Comparison of ENCODE assay signal across 8 cellular contexts in the genomic region with DNA sequence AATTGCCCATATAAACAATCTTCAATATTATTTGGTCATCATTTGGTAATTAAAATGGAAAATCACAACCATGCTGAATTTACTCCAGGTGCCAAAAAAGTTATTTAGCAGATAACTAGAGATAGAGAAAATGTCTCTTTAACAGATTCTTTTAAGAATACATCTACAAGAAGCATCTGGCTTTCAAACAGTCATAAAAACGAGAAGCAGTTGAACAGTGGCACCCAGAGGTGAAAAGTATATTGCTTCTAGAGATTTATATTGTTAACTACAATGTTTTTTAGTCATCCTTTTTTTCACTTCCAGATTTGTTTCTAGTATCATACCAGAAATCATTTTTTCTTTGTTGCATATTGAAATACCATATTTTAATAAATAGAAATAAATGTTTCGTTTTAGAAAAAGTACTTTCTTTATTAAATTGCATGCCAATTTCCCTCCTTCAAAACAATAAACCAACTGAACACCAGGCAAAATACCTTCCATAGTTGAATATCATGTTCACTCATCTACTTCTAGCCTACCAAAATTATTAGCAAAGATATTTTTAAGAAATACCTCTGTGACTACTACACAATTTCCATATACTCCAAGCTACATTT.
DNase-seq lines count a peak whose midpoint lies in the region; ATAC-seq and TF ChIP-seq lines count a peak whose summit lies in the region.

No MANE protein-coding gene starts in this region.

- no peak overlapping the region for H3K27ac ChIP-seq in A673 (ENCODE audit: low read depth, low read length, poor library complexity, severe bottlenecking)

- no peaks in the 10 kb centered on the region for H3K27me3 ChIP-seq in A673 (replicated peaks; ENCODE audit: insufficient read depth, low read depth, low read length, poor library complexity)

- H3K4me3 ChIP-seq in A673 (ENCODE audit: low read depth, low read length, poor library complexity, severe bottlenecking) = no peak overlapping the region

- H3K9me3 ChIP-seq in A673 (ENCODE audit: low read depth, low read length, poor library complexity, severe bottlenecking) = no peaks in the 10 kb centered on the region

- peaks cover 40% of the 10 kb centered on the region for H3K4me1 ChIP-seq in A673 (ENCODE audit: insufficient read depth, low read length, poor library complexity, severe bottlenecking)

- CTCF ChIA-PET in A673 (lab: Charles Lee) = interaction anchor here (0.6 to 2.1 kb wide), 8 partner anchors 168 to 1792 kb away, joined by 3 to 14 read pairs (median 4); no protein-coding TSS in a partner anchor
- CTCF ChIA-PET in WTC11 (lab: Charles Lee) = interaction anchor here (0.7 to 4.1 kb wide), 25 partner anchors 10 to 1020 kb away, joined by 3 to 44 read pairs (median 11); no protein-coding TSS in a partner anchor

- POLR2A ChIA-PET in A673 (lab: Charles Lee; ENCODE audit: low non-redundant PET) = interaction anchor here (0.7 kb wide), 1 partner anchor 510 kb away, joined by 4 read pairs; no protein-coding TSS in a partner anchor
- POLR2A ChIA-PET in WTC11 (lab: Charles Lee) = no interaction called here

- H3K36me3 ChIP-seq in A673 (ENCODE audit: insufficient read depth, low read length, poor library complexity, severe bottlenecking) = no peaks in the 10 kb centered on the region

- H3K27me3 Mint-ChIP-seq in WTC11 (ENCODE audit: low read depth) = peaks cover 9% of the 10 kb centered on the region; the same call in 1 of the 2 replicates
- peaks cover 7% of the 10 kb centered on the region for H3K27me3 Mint-ChIP-seq in stimulated activated memory B cell treated with anti-CD40 and anti-IgM and Interleukin-4, amounts not matched to agents 10 μg/mL and 1 μg/mL and 100 μg/mL, for 72 hours

- DNase-seq in A673 (ENCODE audit: low spot score) (peak; percentile 88), GM03348 (ENCODE audit: low spot score) (peak; percentile 64), NCI-H2107 treated with DMSO at 0.1 percent for 48 hours (lab: John Stamatoyannopoulos, UW; ENCODE audit: unreplicated experiment) (peak; percentile 85), WTC11 (ENCODE audit: low spot score) (no peak), left ventricle myocardium superior (no peak)
- DNase-seq in activated T-cell treated with anti-CD3 and anti-CD28 coated beads, Interleukin-2, amount 50 U/mL, for 48 hours = no peak

- H3K9me3 Mint-ChIP-seq in WTC11 = no peaks in the 10 kb centered on the region
- no peaks in the 10 kb centered on the region for H3K9me3 Mint-ChIP-seq in stimulated activated memory B cell treated with anti-CD40 and anti-IgM and Interleukin-4, amounts not matched to agents 10 μg/mL and 1 μg/mL and 100 μg/mL, for 72 hours

- intact Hi-C loops in A673 (cut with micrococcal nuclease; ENCODE audit: unreplicated experiment) (loop anchor here (1.0 to 10.0 kb wide), 4 partner anchors 490 to 1016 kb away; no protein-coding TSS in a partner anchor), left ventricle myocardium superior (cut with micrococcal nuclease) (no loop called here)

- ATAC-seq in HG02884 (IDR thresholded peaks at IDR 0.05; ENCODE audit: unreplicated experiment) (peak; percentile 59), WTC11 (no peak), left ventricle myocardium superior (peak; percentile 35)
- peak; percentile 52 for ATAC-seq in stimulated activated memory B cell treated with anti-CD40 and anti-IgM and Interleukin-4, amounts not matched to agents 10 μg/mL and 1 μg/mL and 100 μg/mL, for 72 hours

- H3K4me3 Mint-ChIP-seq in WTC11 = peak overlapping the region; percentile 79
- no peak overlapping the region for H3K4me3 Mint-ChIP-seq in stimulated activated memory B cell treated with anti-CD40 and anti-IgM and Interleukin-4, amounts not matched to agents 10 μg/mL and 1 μg/mL and 100 μg/mL, for 72 hours

- no peak overlapping the region for H3K27ac Mint-ChIP-seq in WTC11
- no peak overlapping the region for H3K27ac Mint-ChIP-seq in stimulated activated memory B cell treated with anti-CD40 and anti-IgM and Interleukin-4, amounts not matched to agents 10 μg/mL and 1 μg/mL and 100 μg/mL, for 72 hours

- BruUV-seq in A673 (replicated peaks; lab: Mats Ljungman, UMichigan) = no TSS peak

- no peaks in the 10 kb centered on the region for H3K36me3 Mint-ChIP-seq in WTC11
- no peaks in the 10 kb centered on the region for H3K36me3 Mint-ChIP-seq in stimulated activated memory B cell treated with anti-CD40 and anti-IgM and Interleukin-4, amounts not matched to agents 10 μg/mL and 1 μg/mL and 100 μg/mL, for 72 hours

- peak; percentile 75 for TF ChIP-seq CTCF in A673 (conservative IDR thresholded peaks at IDR 0.05; ENCODE audit: low read depth, low read length)
- TF ChIP-seq CTCF in WTC11 (IDR thresholded peaks at IDR 0.05) = no peak

- peaks cover 31% of the 10 kb centered on the region for H3K4me1 Mint-ChIP-seq in WTC11
- H3K4me1 Mint-ChIP-seq in stimulated activated memory B cell treated with anti-CD40 and anti-IgM and Interleukin-4, amounts not matched to agents 10 μg/mL and 1 μg/mL and 100 μg/mL, for 72 hours = peaks cover 6% of the 10 kb centered on the region

TF ChIP-seq in WTC11, 78 proteins besides CTCF, POLR2A, EP300 and RAD21:
- TF ChIP-seq ZNF396 (CRISPR knock-in tag; IDR thresholded peaks at IDR 0.05; ENCODE audit: borderline replicate concordance) (no peak), MXD4 (CRISPR knock-in tag; IDR thresholded peaks at IDR 0.05; ENCODE audit: borderline replicate concordance) (no peak), EMX1 (CRISPR knock-in tag; IDR thresholded peaks at IDR 0.05) (no peak), PRRX2 (CRISPR knock-in tag; IDR thresholded peaks at IDR 0.05) (no peak), KAT7 (CRISPR knock-in tag; IDR thresholded peaks at IDR 0.05; ENCODE audit: borderline replicate concordance) (no peak), OVOL2 (CRISPR knock-in tag; IDR thresholded peaks at IDR 0.05; ENCODE audit: borderline replicate concordance) (no peak), RELA (CRISPR knock-in tag; IDR thresholded peaks at IDR 0.05; ENCODE audit: borderline replicate concordance) (no peak)
- TF ChIP-seq, protein P1, sequence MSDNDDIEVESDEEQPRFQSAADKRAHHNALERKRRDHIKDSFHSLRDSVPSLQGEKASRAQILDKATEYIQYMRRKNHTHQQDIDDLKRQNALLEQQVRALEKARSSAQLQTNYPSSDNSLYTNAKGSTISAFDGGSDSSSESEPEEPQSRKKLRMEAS (CRISPR knock-in tag; IDR thresholded peaks at IDR 0.05) = no peak
- TF ChIP-seq, protein P2, sequence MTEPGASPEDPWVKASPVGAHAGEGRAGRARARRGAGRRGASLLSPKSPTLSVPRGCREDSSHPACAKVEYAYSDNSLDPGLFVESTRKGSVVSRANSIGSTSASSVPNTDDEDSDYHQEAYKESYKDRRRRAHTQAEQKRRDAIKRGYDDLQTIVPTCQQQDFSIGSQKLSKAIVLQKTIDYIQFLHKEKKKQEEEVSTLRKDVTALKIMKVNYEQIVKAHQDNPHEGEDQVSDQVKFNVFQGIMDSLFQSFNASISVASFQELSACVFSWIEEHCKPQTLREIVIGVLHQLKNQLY (CRISPR knock-in tag; IDR thresholded peaks at IDR 0.05) = no peak
- TF ChIP-seq, protein P3, sequence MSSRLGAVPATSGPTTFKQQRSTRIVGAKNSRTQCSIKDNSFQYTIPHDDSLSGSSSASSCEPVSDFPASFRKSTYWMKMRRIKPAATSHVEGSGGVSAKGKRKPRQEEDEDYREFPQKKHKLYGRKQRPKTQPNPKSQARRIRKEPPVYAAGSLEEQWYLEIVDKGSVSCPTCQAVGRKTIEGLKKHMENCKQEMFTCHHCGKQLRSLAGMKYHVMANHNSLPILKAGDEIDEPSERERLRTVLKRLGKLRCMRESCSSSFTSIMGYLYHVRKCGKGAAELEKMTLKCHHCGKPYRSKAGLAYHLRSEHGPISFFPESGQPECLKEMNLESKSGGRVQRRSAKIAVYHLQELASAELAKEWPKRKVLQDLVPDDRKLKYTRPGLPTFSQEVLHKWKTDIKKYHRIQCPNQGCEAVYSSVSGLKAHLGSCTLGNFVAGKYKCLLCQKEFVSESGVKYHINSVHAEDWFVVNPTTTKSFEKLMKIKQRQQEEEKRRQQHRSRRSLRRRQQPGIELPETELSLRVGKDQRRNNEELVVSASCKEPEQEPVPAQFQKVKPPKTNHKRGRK (CRISPR knock-in tag; IDR thresholded peaks at IDR 0.05; ENCODE audit: borderline replicate concordance) = no peak
- TF ChIP-seq, protein P4, sequence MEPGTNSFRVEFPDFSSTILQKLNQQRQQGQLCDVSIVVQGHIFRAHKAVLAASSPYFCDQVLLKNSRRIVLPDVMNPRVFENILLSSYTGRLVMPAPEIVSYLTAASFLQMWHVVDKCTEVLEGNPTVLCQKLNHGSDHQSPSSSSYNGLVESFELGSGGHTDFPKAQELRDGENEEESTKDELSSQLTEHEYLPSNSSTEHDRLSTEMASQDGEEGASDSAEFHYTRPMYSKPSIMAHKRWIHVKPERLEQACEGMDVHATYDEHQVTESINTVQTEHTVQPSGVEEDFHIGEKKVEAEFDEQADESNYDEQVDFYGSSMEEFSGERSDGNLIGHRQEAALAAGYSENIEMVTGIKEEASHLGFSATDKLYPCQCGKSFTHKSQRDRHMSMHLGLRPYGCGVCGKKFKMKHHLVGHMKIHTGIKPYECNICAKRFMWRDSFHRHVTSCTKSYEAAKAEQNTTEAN (CRISPR knock-in tag; IDR thresholded peaks at IDR 0.05) = no peak

Comparison
In these comparisons a context has a peak if more than half of its experiments do, and no peak if none do; other contexts are left out.
1. DNase-seq: peak in A673 (single experiment), GM03348 (single experiment) and NCI-H2107 treated with DMSO at 0.1 percent for 48 hours (single experiment); none in WTC11 (single experiment), left ventricle myocardium superior (single experiment) and activated T-cell treated with anti-CD3 and anti-CD28 coated beads, Interleukin-2, amount 50 U/mL, for 48 hours (0 of 2).